Comparison of ENCODE assay signal across 1 cellular context in the genomic region with DNA sequence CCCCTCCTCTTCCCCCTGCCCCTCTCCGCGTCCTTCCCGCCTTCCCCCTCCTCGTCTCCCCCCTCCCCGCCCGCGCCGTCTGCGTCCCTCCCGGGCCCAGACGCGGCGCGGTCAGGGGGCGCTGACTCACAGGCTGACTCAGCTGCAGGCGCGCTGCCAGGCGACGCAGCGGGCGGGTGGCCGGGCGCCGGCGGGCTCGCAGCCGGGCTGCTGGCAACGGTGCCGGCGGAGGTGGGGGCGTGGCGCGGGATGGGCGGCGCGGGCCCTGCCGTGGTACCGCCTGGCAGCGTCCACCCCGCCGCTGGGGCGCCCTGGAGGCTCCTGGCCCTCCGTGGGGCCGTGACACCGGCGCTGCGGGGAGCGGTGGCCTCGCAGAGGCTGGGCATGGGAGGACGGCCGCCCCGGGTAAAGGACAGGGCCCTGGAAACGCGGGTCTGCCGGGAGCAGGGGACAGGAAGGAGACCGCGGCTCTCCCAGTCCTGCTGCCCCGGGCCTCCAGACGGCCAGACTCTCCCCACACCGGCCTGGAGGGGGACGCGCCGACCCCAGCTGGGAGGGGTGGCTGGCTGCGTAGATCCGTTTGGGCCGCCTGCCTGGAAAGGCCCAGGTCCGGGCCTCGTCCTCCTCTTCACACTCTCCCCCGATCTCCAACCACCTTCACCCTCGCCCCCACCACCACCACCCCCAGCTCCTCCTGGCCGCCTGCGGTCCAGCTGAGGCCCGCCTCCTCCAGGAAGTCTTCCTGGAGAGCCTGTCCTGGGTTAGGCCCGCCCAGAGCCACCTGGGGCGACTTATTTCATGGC.
TF ChIP-seq lines count a peak whose summit lies in the region.

No MANE protein-coding gene starts in this region.

TF ChIP-seq in WTC11, 78 proteins besides CTCF, POLR2A, EP300 and RAD21 (continued from another document):
- TF ChIP-seq, protein P1, sequence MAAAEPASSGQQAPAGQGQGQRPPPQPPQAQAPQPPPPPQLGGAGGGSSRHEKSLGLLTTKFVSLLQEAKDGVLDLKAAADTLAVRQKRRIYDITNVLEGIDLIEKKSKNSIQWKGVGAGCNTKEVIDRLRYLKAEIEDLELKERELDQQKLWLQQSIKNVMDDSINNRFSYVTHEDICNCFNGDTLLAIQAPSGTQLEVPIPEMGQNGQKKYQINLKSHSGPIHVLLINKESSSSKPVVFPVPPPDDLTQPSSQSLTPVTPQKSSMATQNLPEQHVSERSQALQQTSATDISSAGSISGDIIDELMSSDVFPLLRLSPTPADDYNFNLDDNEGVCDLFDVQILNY (CRISPR knock-in tag; IDR thresholded peaks at IDR 0.05), result peak; percentile 75; the same call in 1 of the 2 replicates
- TF ChIP-seq ZNF423 (CRISPR knock-in tag; IDR thresholded peaks at IDR 0.05) (peak; percentile 65; the same call in 1 of the 2 replicates), SP1 (CRISPR knock-in tag; conservative IDR thresholded peaks at IDR 0.05) (peak; percentile 77), KAT7 (CRISPR knock-in tag; IDR thresholded peaks at IDR 0.05; ENCODE audit: borderline replicate concordance) (0 out of 2 replicates have a peak, but pooled peaks have one; percentile 83), TCF7 (CRISPR knock-in tag; IDR thresholded peaks at IDR 0.05; ENCODE audit: low read depth) (peak; percentile 68; the same call in 1 of the 2 replicates), NR1H2 (CRISPR knock-in tag; IDR thresholded peaks at IDR 0.05) (no peak), MYBL2 (CRISPR knock-in tag; IDR thresholded peaks at IDR 0.05) (no peak), SOX15 (CRISPR knock-in tag; IDR thresholded peaks at IDR 0.05) (no peak), TEAD1 (CRISPR knock-in tag; IDR thresholded peaks at IDR 0.05) (no peak), CREM (CRISPR knock-in tag; IDR thresholded peaks at IDR 0.05) (peak; percentile 74; the same call in 1 of the 2 replicates), NFE2L1 (CRISPR knock-in tag; IDR thresholded peaks at IDR 0.05) (0 out of 2 replicates have a peak, but pooled peaks have one; percentile 44), EMX1 (CRISPR knock-in tag; IDR thresholded peaks at IDR 0.05) (no peak), ELF4 (CRISPR knock-in tag; IDR thresholded peaks at IDR 0.05; ENCODE audit: low read depth) (no peak), PRRX2 (CRISPR knock-in tag; IDR thresholded peaks at IDR 0.05) (no peak)
- TF ChIP-seq, protein P2, sequence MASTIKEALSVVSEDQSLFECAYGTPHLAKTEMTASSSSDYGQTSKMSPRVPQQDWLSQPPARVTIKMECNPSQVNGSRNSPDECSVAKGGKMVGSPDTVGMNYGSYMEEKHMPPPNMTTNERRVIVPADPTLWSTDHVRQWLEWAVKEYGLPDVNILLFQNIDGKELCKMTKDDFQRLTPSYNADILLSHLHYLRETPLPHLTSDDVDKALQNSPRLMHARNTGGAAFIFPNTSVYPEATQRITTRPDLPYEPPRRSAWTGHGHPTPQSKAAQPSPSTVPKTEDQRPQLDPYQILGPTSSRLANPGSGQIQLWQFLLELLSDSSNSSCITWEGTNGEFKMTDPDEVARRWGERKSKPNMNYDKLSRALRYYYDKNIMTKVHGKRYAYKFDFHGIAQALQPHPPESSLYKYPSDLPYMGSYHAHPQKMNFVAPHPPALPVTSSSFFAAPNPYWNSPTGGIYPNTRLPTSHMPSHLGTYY (CRISPR knock-in tag; IDR thresholded peaks at IDR 0.05), result no peak
- TF ChIP-seq, protein P3, sequence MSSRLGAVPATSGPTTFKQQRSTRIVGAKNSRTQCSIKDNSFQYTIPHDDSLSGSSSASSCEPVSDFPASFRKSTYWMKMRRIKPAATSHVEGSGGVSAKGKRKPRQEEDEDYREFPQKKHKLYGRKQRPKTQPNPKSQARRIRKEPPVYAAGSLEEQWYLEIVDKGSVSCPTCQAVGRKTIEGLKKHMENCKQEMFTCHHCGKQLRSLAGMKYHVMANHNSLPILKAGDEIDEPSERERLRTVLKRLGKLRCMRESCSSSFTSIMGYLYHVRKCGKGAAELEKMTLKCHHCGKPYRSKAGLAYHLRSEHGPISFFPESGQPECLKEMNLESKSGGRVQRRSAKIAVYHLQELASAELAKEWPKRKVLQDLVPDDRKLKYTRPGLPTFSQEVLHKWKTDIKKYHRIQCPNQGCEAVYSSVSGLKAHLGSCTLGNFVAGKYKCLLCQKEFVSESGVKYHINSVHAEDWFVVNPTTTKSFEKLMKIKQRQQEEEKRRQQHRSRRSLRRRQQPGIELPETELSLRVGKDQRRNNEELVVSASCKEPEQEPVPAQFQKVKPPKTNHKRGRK (CRISPR knock-in tag; IDR thresholded peaks at IDR 0.05; ENCODE audit: borderline replicate concordance), result no peak
- TF ChIP-seq, protein P4, sequence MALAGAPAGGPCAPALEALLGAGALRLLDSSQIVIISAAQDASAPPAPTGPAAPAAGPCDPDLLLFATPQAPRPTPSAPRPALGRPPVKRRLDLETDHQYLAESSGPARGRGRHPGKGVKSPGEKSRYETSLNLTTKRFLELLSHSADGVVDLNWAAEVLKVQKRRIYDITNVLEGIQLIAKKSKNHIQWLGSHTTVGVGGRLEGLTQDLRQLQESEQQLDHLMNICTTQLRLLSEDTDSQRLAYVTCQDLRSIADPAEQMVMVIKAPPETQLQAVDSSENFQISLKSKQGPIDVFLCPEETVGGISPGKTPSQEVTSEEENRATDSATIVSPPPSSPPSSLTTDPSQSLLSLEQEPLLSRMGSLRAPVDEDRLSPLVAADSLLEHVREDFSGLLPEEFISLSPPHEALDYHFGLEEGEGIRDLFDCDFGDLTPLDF (CRISPR knock-in tag; IDR thresholded peaks at IDR 0.05), result no peak
- TF ChIP-seq, protein P5, sequence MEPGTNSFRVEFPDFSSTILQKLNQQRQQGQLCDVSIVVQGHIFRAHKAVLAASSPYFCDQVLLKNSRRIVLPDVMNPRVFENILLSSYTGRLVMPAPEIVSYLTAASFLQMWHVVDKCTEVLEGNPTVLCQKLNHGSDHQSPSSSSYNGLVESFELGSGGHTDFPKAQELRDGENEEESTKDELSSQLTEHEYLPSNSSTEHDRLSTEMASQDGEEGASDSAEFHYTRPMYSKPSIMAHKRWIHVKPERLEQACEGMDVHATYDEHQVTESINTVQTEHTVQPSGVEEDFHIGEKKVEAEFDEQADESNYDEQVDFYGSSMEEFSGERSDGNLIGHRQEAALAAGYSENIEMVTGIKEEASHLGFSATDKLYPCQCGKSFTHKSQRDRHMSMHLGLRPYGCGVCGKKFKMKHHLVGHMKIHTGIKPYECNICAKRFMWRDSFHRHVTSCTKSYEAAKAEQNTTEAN (CRISPR knock-in tag; IDR thresholded peaks at IDR 0.05), result no peak
